2 cellular contexts compared by ENCODE assay signal in the genomic region with DNA sequence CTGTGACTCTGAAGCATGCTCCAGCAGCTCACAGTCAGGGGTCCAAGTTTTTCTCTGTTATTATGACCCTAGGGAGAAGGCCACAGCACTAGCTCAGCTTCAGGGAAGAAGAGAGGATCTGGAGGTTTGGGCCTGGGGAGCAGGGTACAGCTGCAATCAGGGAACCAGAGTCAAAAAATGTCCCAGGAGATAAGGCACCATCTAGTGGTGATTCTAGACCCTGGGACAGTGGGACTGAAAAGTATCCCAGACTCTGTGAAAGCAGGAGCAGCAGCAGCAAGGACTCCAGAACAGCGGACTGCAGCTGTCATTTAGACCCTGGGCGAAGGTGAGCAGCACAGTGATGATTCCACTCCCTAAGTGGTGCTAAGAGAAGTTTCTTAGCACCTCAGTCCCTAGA.
TF ChIP-seq lines count a peak whose summit lies in the region.

No MANE protein-coding gene starts in this region.

TF ChIP-seq in Ishikawa, 13 proteins besides CTCF, POLR2A, EP300 and RAD21 (continued from another document):
- TF ChIP-seq ZBTB7A (IDR thresholded peaks at IDR 0.05; ENCODE audit: low read depth) (no peak), CREB1 (IDR thresholded peaks at IDR 0.05; ENCODE audit: low read depth) (no peak), TEAD4 (IDR thresholded peaks at IDR 0.05) (no peak), FOXM1 (IDR thresholded peaks at IDR 0.05; ENCODE audit: borderline replicate concordance, low read depth) (no peak), CEBPB (IDR thresholded peaks at IDR 0.05) (no peak), EGR1 (IDR thresholded peaks at IDR 0.05) (no peak), YY1 (IDR thresholded peaks at IDR 0.05; ENCODE audit: low read depth) (no peak), TAF1 (IDR thresholded peaks at IDR 0.05; ENCODE audit: low read depth) (no peak)
- TF ChIP-seq, protein P1, sequence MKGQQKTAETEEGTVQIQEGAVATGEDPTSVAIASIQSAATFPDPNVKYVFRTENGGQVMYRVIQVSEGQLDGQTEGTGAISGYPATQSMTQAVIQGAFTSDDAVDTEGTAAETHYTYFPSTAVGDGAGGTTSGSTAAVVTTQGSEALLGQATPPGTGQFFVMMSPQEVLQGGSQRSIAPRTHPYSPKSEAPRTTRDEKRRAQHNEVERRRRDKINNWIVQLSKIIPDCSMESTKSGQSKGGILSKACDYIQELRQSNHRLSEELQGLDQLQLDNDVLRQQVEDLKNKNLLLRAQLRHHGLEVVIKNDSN (IDR thresholded peaks at IDR 0.05): no peak
- TF ChIP-seq, protein P2, sequence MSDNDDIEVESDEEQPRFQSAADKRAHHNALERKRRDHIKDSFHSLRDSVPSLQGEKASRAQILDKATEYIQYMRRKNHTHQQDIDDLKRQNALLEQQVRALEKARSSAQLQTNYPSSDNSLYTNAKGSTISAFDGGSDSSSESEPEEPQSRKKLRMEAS (IDR thresholded peaks at IDR 0.05): no peak
- TF ChIP-seq, protein P3, sequence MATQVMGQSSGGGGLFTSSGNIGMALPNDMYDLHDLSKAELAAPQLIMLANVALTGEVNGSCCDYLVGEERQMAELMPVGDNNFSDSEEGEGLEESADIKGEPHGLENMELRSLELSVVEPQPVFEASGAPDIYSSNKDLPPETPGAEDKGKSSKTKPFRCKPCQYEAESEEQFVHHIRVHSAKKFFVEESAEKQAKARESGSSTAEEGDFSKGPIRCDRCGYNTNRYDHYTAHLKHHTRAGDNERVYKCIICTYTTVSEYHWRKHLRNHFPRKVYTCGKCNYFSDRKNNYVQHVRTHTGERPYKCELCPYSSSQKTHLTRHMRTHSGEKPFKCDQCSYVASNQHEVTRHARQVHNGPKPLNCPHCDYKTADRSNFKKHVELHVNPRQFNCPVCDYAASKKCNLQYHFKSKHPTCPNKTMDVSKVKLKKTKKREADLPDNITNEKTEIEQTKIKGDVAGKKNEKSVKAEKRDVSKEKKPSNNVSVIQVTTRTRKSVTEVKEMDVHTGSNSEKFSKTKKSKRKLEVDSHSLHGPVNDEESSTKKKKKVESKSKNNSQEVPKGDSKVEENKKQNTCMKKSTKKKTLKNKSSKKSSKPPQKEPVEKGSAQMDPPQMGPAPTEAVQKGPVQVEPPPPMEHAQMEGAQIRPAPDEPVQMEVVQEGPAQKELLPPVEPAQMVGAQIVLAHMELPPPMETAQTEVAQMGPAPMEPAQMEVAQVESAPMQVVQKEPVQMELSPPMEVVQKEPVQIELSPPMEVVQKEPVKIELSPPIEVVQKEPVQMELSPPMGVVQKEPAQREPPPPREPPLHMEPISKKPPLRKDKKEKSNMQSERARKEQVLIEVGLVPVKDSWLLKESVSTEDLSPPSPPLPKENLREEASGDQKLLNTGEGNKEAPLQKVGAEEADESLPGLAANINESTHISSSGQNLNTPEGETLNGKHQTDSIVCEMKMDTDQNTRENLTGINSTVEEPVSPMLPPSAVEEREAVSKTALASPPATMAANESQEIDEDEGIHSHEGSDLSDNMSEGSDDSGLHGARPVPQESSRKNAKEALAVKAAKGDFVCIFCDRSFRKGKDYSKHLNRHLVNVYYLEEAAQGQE (IDR thresholded peaks at IDR 0.05; ENCODE audit: low read depth): no peak

TF ChIP-seq in GM12878, 131 proteins besides CTCF, POLR2A, EP300 and RAD21 (continued from another document):
- no peak for TF ChIP-seq CREB1 (IDR thresholded peaks at IDR 0.05; ENCODE audit: low read depth)
- TF ChIP-seq CREM (IDR thresholded peaks at IDR 0.05; ENCODE audit: low read depth): no peak
- TF ChIP-seq, protein P4, sequence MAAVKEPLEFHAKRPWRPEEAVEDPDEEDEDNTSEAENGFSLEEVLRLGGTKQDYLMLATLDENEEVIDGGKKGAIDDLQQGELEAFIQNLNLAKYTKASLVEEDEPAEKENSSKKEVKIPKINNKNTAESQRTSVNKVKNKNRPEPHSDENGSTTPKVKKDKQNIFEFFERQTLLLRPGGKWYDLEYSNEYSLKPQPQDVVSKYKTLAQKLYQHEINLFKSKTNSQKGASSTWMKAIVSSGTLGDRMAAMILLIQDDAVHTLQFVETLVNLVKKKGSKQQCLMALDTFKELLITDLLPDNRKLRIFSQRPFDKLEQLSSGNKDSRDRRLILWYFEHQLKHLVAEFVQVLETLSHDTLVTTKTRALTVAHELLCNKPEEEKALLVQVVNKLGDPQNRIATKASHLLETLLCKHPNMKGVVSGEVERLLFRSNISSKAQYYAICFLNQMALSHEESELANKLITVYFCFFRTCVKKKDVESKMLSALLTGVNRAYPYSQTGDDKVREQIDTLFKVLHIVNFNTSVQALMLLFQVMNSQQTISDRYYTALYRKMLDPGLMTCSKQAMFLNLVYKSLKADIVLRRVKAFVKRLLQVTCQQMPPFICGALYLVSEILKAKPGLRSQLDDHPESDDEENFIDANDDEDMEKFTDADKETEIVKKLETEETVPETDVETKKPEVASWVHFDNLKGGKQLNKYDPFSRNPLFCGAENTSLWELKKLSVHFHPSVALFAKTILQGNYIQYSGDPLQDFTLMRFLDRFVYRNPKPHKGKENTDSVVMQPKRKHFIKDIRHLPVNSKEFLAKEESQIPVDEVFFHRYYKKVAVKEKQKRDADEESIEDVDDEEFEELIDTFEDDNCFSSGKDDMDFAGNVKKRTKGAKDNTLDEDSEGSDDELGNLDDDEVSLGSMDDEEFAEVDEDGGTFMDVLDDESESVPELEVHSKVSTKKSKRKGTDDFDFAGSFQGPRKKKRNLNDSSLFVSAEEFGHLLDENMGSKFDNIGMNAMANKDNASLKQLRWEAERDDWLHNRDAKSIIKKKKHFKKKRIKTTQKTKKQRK (IDR thresholded peaks at IDR 0.05; ENCODE audit: low read depth, low read length): no peak
- TF ChIP-seq, protein P5, sequence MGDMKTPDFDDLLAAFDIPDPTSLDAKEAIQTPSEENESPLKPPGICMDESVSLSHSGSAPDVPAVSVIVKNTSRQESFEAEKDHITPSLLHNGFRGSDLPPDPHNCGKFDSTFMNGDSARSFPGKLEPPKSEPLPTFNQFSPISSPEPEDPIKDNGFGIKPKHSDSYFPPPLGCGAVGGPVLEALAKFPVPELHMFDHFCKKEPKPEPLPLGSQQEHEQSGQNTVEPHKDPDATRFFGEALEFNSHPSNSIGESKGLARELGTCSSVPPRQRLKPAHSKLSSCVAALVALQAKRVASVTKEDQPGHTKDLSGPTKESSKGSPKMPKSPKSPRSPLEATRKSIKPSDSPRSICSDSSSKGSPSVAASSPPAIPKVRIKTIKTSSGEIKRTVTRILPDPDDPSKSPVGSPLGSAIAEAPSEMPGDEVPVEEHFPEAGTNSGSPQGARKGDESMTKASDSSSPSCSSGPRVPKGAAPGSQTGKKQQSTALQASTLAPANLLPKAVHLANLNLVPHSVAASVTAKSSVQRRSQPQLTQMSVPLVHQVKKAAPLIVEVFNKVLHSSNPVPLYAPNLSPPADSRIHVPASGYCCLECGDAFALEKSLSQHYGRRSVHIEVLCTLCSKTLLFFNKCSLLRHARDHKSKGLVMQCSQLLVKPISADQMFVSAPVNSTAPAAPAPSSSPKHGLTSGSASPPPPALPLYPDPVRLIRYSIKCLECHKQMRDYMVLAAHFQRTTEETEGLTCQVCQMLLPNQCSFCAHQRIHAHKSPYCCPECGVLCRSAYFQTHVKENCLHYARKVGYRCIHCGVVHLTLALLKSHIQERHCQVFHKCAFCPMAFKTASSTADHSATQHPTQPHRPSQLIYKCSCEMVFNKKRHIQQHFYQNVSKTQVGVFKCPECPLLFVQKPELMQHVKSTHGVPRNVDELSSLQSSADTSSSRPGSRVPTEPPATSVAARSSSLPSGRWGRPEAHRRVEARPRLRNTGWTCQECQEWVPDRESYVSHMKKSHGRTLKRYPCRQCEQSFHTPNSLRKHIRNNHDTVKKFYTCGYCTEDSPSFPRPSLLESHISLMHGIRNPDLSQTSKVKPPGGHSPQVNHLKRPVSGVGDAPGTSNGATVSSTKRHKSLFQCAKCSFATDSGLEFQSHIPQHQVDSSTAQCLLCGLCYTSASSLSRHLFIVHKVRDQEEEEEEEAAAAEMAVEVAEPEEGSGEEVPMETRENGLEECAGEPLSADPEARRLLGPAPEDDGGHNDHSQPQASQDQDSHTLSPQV (IDR thresholded peaks at IDR 0.05): no peak
- TF ChIP-seq, protein P6, sequence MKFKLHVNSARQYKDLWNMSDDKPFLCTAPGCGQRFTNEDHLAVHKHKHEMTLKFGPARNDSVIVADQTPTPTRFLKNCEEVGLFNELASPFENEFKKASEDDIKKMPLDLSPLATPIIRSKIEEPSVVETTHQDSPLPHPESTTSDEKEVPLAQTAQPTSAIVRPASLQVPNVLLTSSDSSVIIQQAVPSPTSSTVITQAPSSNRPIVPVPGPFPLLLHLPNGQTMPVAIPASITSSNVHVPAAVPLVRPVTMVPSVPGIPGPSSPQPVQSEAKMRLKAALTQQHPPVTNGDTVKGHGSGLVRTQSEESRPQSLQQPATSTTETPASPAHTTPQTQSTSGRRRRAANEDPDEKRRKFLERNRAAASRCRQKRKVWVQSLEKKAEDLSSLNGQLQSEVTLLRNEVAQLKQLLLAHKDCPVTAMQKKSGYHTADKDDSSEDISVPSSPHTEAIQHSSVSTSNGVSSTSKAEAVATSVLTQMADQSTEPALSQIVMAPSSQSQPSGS (IDR thresholded peaks at IDR 0.05; ENCODE audit: low read length): no peak
- TF ChIP-seq MYB (IDR thresholded peaks at IDR 0.05; ENCODE audit: borderline replicate concordance, low read depth, low read length): no peak
- TF ChIP-seq, protein P7, sequence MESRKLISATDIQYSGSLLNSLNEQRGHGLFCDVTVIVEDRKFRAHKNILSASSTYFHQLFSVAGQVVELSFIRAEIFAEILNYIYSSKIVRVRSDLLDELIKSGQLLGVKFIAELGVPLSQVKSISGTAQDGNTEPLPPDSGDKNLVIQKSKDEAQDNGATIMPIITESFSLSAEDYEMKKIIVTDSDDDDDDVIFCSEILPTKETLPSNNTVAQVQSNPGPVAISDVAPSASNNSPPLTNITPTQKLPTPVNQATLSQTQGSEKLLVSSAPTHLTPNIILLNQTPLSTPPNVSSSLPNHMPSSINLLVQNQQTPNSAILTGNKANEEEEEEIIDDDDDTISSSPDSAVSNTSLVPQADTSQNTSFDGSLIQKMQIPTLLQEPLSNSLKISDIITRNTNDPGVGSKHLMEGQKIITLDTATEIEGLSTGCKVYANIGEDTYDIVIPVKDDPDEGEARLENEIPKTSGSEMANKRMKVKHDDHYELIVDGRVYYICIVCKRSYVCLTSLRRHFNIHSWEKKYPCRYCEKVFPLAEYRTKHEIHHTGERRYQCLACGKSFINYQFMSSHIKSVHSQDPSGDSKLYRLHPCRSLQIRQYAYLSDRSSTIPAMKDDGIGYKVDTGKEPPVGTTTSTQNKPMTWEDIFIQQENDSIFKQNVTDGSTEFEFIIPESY (IDR thresholded peaks at IDR 0.05): no peak
- TF ChIP-seq NBN (IDR thresholded peaks at IDR 0.05): no peak
- no peak for TF ChIP-seq HDAC6 (IDR thresholded peaks at IDR 0.05; ENCODE audit: unreplicated experiment)
- TF ChIP-seq SREBF2 (IDR thresholded peaks at IDR 0.05; ENCODE audit: low read length): no peak
- no peak for TF ChIP-seq WRNIP1 (IDR thresholded peaks at IDR 0.05; ENCODE audit: borderline replicate concordance, low read depth, low read length)
- no peak for TF ChIP-seq ZNF207 (IDR thresholded peaks at IDR 0.05; ENCODE audit: borderline replicate concordance)
- TF ChIP-seq IRF4 (IDR thresholded peaks at IDR 0.05; ENCODE audit: low read depth, low read length): no peak
- TF ChIP-seq, protein P8, sequence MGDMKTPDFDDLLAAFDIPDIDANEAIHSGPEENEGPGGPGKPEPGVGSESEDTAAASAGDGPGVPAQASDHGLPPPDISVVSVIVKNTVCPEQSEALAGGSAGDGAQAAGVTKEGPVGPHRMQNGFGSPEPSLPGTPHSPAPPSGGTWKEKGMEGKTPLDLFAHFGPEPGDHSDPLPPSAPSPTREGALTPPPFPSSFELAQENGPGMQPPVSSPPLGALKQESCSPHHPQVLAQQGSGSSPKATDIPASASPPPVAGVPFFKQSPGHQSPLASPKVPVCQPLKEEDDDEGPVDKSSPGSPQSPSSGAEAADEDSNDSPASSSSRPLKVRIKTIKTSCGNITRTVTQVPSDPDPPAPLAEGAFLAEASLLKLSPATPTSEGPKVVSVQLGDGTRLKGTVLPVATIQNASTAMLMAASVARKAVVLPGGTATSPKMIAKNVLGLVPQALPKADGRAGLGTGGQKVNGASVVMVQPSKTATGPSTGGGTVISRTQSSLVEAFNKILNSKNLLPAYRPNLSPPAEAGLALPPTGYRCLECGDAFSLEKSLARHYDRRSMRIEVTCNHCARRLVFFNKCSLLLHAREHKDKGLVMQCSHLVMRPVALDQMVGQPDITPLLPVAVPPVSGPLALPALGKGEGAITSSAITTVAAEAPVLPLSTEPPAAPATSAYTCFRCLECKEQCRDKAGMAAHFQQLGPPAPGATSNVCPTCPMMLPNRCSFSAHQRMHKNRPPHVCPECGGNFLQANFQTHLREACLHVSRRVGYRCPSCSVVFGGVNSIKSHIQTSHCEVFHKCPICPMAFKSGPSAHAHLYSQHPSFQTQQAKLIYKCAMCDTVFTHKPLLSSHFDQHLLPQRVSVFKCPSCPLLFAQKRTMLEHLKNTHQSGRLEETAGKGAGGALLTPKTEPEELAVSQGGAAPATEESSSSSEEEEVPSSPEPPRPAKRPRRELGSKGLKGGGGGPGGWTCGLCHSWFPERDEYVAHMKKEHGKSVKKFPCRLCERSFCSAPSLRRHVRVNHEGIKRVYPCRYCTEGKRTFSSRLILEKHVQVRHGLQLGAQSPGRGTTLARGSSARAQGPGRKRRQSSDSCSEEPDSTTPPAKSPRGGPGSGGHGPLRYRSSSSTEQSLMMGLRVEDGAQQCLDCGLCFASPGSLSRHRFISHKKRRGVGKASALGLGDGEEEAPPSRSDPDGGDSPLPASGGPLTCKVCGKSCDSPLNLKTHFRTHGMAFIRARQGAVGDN (IDR thresholded peaks at IDR 0.05): no peak
